In genomic region chr5:63401434-63402046, GRCh38 we compare ENCODE assay signal across 8 cellular contexts.
DNase-seq lines count a peak whose midpoint lies in the region; ATAC-seq and TF ChIP-seq lines count a peak whose summit lies in the region.

No MANE protein-coding gene starts in this region.

- H3K27me3 ChIP-seq in PC-3 (ENCODE audit: low read length) (no peaks in the 10 kb centered on the region), right lobe of liver (no peaks in the 10 kb centered on the region), aorta (ENCODE audit: control insufficient read depth in 1 of 2, insufficient read depth in 2 of 2, low read length in 1 of 2) (no peaks in the 10 kb centered on the region)

- CTCF ChIA-PET in PC-3 (lab: Charles Lee) = interaction anchor here (0.6 to 1.1 kb wide), 2 partner anchors 421 to 547 kb away, joined by 4 read pairs; no protein-coding TSS in a partner anchor

- TF ChIP-seq CTCF in PC-3 (conservative IDR thresholded peaks at IDR 0.05; ENCODE audit: low read depth, low read length) = peak; percentile 92
- peak; percentile 73 to 88 (median 79) for TF ChIP-seq CTCF in right lobe of liver (IDR thresholded peaks at IDR 0.05)

- no peak for TF ChIP-seq POLR2A in right lobe of liver (IDR thresholded peaks at IDR 0.05)

- POLR2A ChIA-PET in PC-3 (lab: Charles Lee; ENCODE audit: unreplicated experiment) = no interaction called here

- H2AFZ ChIP-seq in PC-3 (ENCODE audit: low read length) = no peak overlapping the region

- no peaks in the 10 kb centered on the region for H3K36me3 ChIP-seq in PC-3 (ENCODE audit: low read depth, low read length)
- no peaks in the 10 kb centered on the region for H3K36me3 ChIP-seq in right lobe of liver
- no peaks in the 10 kb centered on the region for H3K36me3 ChIP-seq in aorta (ENCODE audit: control insufficient read depth in 1 of 2, insufficient read depth in 2 of 2, low read length in 1 of 2)

- BruUV-seq in PC-3 (replicated peaks; lab: Mats Ljungman, UMichigan) = no TSS peak

- WGBS in right lobe of liver (ENCODE audit: insufficient coverage, low coverage, low lambda C conversion rate, missing lambda C conversion rate) = 40% methylated on average over 7 of the region's 7 CpGs
- 39 to 40% methylated on average over 7 of the region's 7 CpGs for WGBS in aorta, 2 donors

- H4K20me1 ChIP-seq in PC-3 (ENCODE audit: low read length) = no peaks in the 10 kb centered on the region

- H3K4me1 ChIP-seq in PC-3 (ENCODE audit: insufficient read depth, low read length) (no peaks in the 10 kb centered on the region), right lobe of liver (no peaks in the 10 kb centered on the region), aorta (ENCODE audit: control insufficient read depth in 1 of 2, insufficient read depth in 2 of 2, low read length in 2 of 2) (no peaks in the 10 kb centered on the region)

- no peak overlapping the region for H3K9ac ChIP-seq in PC-3 (ENCODE audit: low read length)

- H3K27ac ChIP-seq in PC-3 (ENCODE audit: low read length) = no peak overlapping the region
- no peak overlapping the region for H3K27ac ChIP-seq in right lobe of liver
- no peak overlapping the region for H3K27ac ChIP-seq in aorta (ENCODE audit: low read depth in 1 of 2, low read length in 2 of 2)

- ATAC-seq in GM19397 (IDR thresholded peaks at IDR 0.05; ENCODE audit: unreplicated experiment) (peak; percentile 92), HG03520 (IDR thresholded peaks at IDR 0.05; ENCODE audit: unreplicated experiment) (peak; percentile 86), PC-3 (peak; percentile 89), right lobe of liver (peak; percentile 88 to 95 (median 88)), aorta (ENCODE audit: low FRiP score) (no peak)

- DNase-seq in DMS 273 (lab: John Stamatoyannopoulos, UW; ENCODE audit: unreplicated experiment) (peak; percentile 83), DMS 273 treated with DMSO at 0.1 percent for 48 hours (lab: John Stamatoyannopoulos, UW) (no peak), PC-3 (peak; percentile 75), cerebellar cortex (ENCODE audit: low spot score) (peak; percentile 70), right lobe of liver (peak; percentile 50 to 65 (median 57)), aorta (peak; percentile 42 to 79)

- no peaks in the 10 kb centered on the region for H3F3A ChIP-seq in PC-3 (ENCODE audit: low read length, unreplicated experiment)

- intact Hi-C loops in PC-3 (cut with micrococcal nuclease) (loop anchor here (1.0 to 5.0 kb wide), 5 partner anchors 154 to 562 kb away; no protein-coding TSS in a partner anchor), right lobe of liver (cut with DNase I) (loop anchor here in 1 of 2 donors (5.0 to 10.0 kb wide), 2 partner anchors 267 to 561 kb away; partner anchors contain the start of gene HTR1A), aorta (cut with DNase I) (no loop called here)

- H3K4me3 ChIP-seq in PC-3 (ENCODE audit: low read length) = no peak overlapping the region
- no peak overlapping the region for H3K4me3 ChIP-seq in right lobe of liver
- H3K4me3 ChIP-seq in aorta (ENCODE audit: low read length in 2 of 2) = no peak overlapping the region

- no peaks in the 10 kb centered on the region for H3K79me2 ChIP-seq in PC-3 (ENCODE audit: low read length)

- H3K4me2 ChIP-seq in PC-3 (ENCODE audit: low read length) = no peak overlapping the region

- no peaks in the 10 kb centered on the region for H3K9me2 ChIP-seq in PC-3 (replicated peaks; ENCODE audit: low read length)

- H3K9me3 ChIP-seq in PC-3 (ENCODE audit: low read length) = no peaks in the 10 kb centered on the region
- H3K9me3 ChIP-seq in right lobe of liver = no peaks in the 10 kb centered on the region
- H3K9me3 ChIP-seq in aorta (ENCODE audit: control insufficient read depth, low read length) = no peaks in the 10 kb centered on the region
